ENCODE assay signal across 8 cellular contexts in the genomic region with DNA sequence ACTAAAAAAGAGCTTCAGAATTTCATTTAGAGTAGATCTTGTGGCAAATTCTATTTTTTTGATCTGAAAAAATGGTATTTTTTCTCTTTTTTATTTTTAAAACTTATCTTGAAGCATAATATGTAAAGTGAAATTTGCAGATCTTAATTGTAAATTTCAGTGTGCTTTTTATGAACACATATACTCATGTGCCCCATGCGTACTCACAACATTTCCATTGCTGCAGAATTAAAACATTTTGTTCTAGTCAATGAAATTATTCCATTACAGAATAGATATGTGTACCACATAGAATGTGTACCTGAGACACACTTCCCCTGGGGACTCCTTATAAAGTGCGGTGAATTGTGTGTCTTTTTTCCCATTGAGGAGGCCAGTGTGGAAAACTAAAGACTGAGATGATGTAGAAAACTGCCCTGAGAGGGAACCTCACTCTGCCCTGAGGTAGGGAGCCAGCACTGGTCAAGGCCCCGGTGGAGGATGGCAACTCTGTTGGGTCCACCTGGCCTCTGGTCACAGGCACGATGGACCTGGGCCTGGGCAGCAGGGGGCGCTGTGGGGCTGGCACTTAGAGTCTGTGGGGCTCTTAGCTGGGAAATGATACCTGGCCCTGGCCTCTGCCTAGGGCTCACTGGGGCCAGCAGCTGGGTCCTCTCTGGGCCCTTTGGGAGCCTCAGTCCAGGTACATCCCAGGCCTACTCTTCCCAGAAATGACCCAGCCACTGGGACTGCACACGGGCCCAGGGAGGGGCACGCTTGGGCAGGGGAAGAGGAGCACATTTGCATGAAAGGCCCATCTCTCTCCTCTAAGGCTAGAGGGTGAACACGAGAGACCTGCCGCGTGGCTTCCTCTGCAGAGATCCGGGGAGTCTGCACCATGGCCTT.
DNase-seq lines count a peak whose midpoint lies in the region; ATAC-seq and TF ChIP-seq lines count a peak whose summit lies in the region.

No MANE protein-coding gene starts in this region.

- POLR2A ChIA-PET in A673 (lab: Charles Lee; ENCODE audit: low non-redundant PET) = no interaction called here

- no peaks in the 10 kb centered on the region for H3K9me3 ChIP-seq in A673 (ENCODE audit: low read depth, low read length, poor library complexity, severe bottlenecking)

- H3K27me3 Mint-ChIP-seq in activated T-cell treated with anti-CD3 and anti-CD28 coated beads, Interleukin-2, amount 50 U/mL, for 4 hours (ENCODE audit: low read depth) = peaks cover 41% of the 10 kb centered on the region
- peaks cover 3% of the 10 kb centered on the region for H3K27me3 Mint-ChIP-seq in glutamatergic neuron (ENCODE audit: unreplicated experiment)

- DNase-seq in A673 (ENCODE audit: low spot score) = peak; percentile 48
- peak; percentile 5 for DNase-seq in NCI-H226
- peak; percentile 24 for DNase-seq in activated T-cell treated with anti-CD3 and anti-CD28 coated beads, Interleukin-2, amount 50 U/mL, for 4 hours
- peak; percentile 88 for DNase-seq in glutamatergic neuron
- peak; percentile 24 for DNase-seq in pons (ENCODE audit: low spot score)

- CTCF ChIA-PET in A673 (lab: Charles Lee) = interaction anchor here (0.6 to 1.2 kb wide), 5 partner anchors 9 to 97 kb away, joined by 3 to 5 read pairs (median 3); no protein-coding TSS in a partner anchor

- no peaks in the 10 kb centered on the region for H3K9me3 Mint-ChIP-seq in activated T-cell treated with anti-CD3 and anti-CD28 coated beads, Interleukin-2, amount 50 U/mL, for 4 hours
- H3K9me3 Mint-ChIP-seq in glutamatergic neuron (ENCODE audit: unreplicated experiment) = no peaks in the 10 kb centered on the region

- no peak overlapping the region for H3K4me3 Mint-ChIP-seq in activated T-cell treated with anti-CD3 and anti-CD28 coated beads, Interleukin-2, amount 50 U/mL, for 4 hours
- no peak overlapping the region for H3K4me3 Mint-ChIP-seq in glutamatergic neuron (ENCODE audit: unreplicated experiment)

- H3K27me3 ChIP-seq in A673 (replicated peaks; ENCODE audit: insufficient read depth, low read depth, low read length, poor library complexity) = peaks cover 19% of the 10 kb centered on the region

- H3K4me1 ChIP-seq in A673 (ENCODE audit: insufficient read depth, low read length, poor library complexity, severe bottlenecking) = no peaks in the 10 kb centered on the region

- H3K27ac ChIP-seq in A673 (ENCODE audit: low read depth, low read length, poor library complexity, severe bottlenecking) = no peak overlapping the region

- H3K4me1 Mint-ChIP-seq in activated T-cell treated with anti-CD3 and anti-CD28 coated beads, Interleukin-2, amount 50 U/mL, for 4 hours (ENCODE audit: low read depth) = no peaks in the 10 kb centered on the region
- peaks cover 11% of the 10 kb centered on the region for H3K4me1 Mint-ChIP-seq in glutamatergic neuron (ENCODE audit: low read depth, unreplicated experiment)

- no peaks in the 10 kb centered on the region for H3K36me3 ChIP-seq in A673 (ENCODE audit: insufficient read depth, low read length, poor library complexity, severe bottlenecking)

- no peak overlapping the region for H3K4me3 ChIP-seq in A673 (ENCODE audit: low read depth, low read length, poor library complexity, severe bottlenecking)

- intact Hi-C loops in A673 (cut with micrococcal nuclease; ENCODE audit: unreplicated experiment) = no loop called here

- BruUV-seq in A673 (replicated peaks; lab: Mats Ljungman, UMichigan) = no TSS peak

- TF ChIP-seq CTCF in A673 (conservative IDR thresholded peaks at IDR 0.05; ENCODE audit: low read depth, low read length) (peak; percentile 93), GM12873 (IDR thresholded peaks at IDR 0.05; ENCODE audit: insufficient read depth, low read depth, low read length, missing control alignments) (peak; percentile 96), glutamatergic neuron (IDR thresholded peaks at IDR 0.05; ENCODE audit: partially characterized antibody, unreplicated experiment) (peak; percentile 89)

- no peak overlapping the region for H3K27ac Mint-ChIP-seq in glutamatergic neuron (ENCODE audit: unreplicated experiment)

- ATAC-seq in activated T-cell treated with anti-CD3 and anti-CD28 coated beads, Interleukin-2, amount 50 U/mL, for 4 hours = no peak
- ATAC-seq in GM19467 (IDR thresholded peaks at IDR 0.05; ENCODE audit: unreplicated experiment) (no peak), GM21528 (IDR thresholded peaks at IDR 0.05; ENCODE audit: low FRiP score, unreplicated experiment) (no peak)

- no peaks in the 10 kb centered on the region for H3K36me3 Mint-ChIP-seq in activated T-cell treated with anti-CD3 and anti-CD28 coated beads, Interleukin-2, amount 50 U/mL, for 4 hours (ENCODE audit: insufficient read depth)
- no peaks in the 10 kb centered on the region for H3K36me3 Mint-ChIP-seq in glutamatergic neuron (ENCODE audit: unreplicated experiment)

Comparison
In these comparisons a context has a peak if more than half of its experiments do, and no peak if none do; other contexts are left out.
1. DNase-seq: peak in every context shown above with its lines; median percentile 88 in glutamatergic neuron; 48 in A673; 24 in activated T-cell treated with anti-CD3 and anti-CD28 coated beads, Interleukin-2, amount 50 U/mL, for 4 hours; 24 in pons; 5 in NCI-H226.